In genomic region chr3:44339181-44339741, GRCh38 we compare ENCODE assay signal across 2 cellular contexts.
TF ChIP-seq lines count a peak whose summit lies in the region.

No MANE protein-coding gene starts in this region.

TF ChIP-seq in H1, 55 proteins besides CTCF, POLR2A, EP300 and RAD21:
- no peak for TF ChIP-seq TBP (IDR thresholded peaks at IDR 0.05; ENCODE audit: low read depth, low read length)
- TF ChIP-seq, protein P1, sequence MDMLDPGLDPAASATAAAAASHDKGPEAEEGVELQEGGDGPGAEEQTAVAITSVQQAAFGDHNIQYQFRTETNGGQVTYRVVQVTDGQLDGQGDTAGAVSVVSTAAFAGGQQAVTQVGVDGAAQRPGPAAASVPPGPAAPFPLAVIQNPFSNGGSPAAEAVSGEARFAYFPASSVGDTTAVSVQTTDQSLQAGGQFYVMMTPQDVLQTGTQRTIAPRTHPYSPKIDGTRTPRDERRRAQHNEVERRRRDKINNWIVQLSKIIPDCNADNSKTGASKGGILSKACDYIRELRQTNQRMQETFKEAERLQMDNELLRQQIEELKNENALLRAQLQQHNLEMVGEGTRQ (IDR thresholded peaks at IDR 0.05; ENCODE audit: low read length): no peak
- no peak for TF ChIP-seq SP2 (IDR thresholded peaks at IDR 0.05; ENCODE audit: low read length)
- TF ChIP-seq, protein P2, sequence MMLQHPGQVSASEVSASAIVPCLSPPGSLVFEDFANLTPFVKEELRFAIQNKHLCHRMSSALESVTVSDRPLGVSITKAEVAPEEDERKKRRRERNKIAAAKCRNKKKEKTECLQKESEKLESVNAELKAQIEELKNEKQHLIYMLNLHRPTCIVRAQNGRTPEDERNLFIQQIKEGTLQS (IDR thresholded peaks at IDR 0.05; ENCODE audit: insufficient read depth, low read depth, low read length): no peak
- TF ChIP-seq GABPA (IDR thresholded peaks at IDR 0.05; ENCODE audit: borderline replicate concordance, insufficient read depth, low read length): no peak
- TF ChIP-seq NANOG (IDR thresholded peaks at IDR 0.05; ENCODE audit: insufficient read depth, low read depth, low read length, poor library complexity, severe bottlenecking): no peak
- TF ChIP-seq RNF2 (IDR thresholded peaks at IDR 0.05; ENCODE audit: borderline replicate concordance, low read depth, low read length, missing control alignments, poor library complexity, severe bottlenecking): no peak
- TF ChIP-seq ZNF274 (IDR thresholded peaks at IDR 0.05; ENCODE audit: borderline replicate concordance, extremely low read depth, low read length): no peak
- no peak for TF ChIP-seq EGR1 (IDR thresholded peaks at IDR 0.05; ENCODE audit: borderline replicate concordance, low read depth, low read length)
- no peak for TF ChIP-seq SIRT6 (IDR thresholded peaks at IDR 0.05; ENCODE audit: low read length)
- TF ChIP-seq RXRA (IDR thresholded peaks at IDR 0.05; ENCODE audit: insufficient read depth, low read depth, low read length): no peak
- no peak for TF ChIP-seq EZH2 (IDR thresholded peaks at IDR 0.05; ENCODE audit: low read depth, low read length, severe bottlenecking)
- no peak for TF ChIP-seq TAF1 (IDR thresholded peaks at IDR 0.05; ENCODE audit: low read depth, low read length)
- TF ChIP-seq GTF2F1 (IDR thresholded peaks at IDR 0.05; ENCODE audit: borderline replicate concordance, low read depth, low read length): no peak
- TF ChIP-seq PHF8 (conservative IDR thresholded peaks at IDR 0.05; ENCODE audit: low read depth, low read length): no peak
- no peak for TF ChIP-seq RFX5 (IDR thresholded peaks at IDR 0.05; ENCODE audit: borderline replicate concordance, low read depth, low read length)
- no peak for TF ChIP-seq CBX8 (IDR thresholded peaks at IDR 0.05; ENCODE audit: borderline replicate concordance, low read depth, low read length)
- TF ChIP-seq ASH2L (IDR thresholded peaks at IDR 0.05; ENCODE audit: low read length): no peak

TF ChIP-seq in neural cell, 6 proteins besides CTCF, POLR2A, EP300 and RAD21:
- TF ChIP-seq REST (IDR thresholded peaks at IDR 0.05; ENCODE audit: borderline replicate concordance): no peak
- TF ChIP-seq EZH2 (IDR thresholded peaks at IDR 0.05; ENCODE audit: borderline replicate concordance, insufficient read depth, low read length, poor library complexity, severe bottlenecking): no peak
- no peak for TF ChIP-seq MXI1 (conservative IDR thresholded peaks at IDR 0.05; ENCODE audit: poor library complexity, severe bottlenecking)
- TF ChIP-seq TAF1 (IDR thresholded peaks at IDR 0.05; ENCODE audit: low read depth): no peak
- no peak for TF ChIP-seq SMC3 (conservative IDR thresholded peaks at IDR 0.05; ENCODE audit: poor library complexity)
- TF ChIP-seq POLR2AphosphoS5 (IDR thresholded peaks at IDR 0.05): no peak
